8 cellular contexts compared by ENCODE assay signal in the genomic region with DNA sequence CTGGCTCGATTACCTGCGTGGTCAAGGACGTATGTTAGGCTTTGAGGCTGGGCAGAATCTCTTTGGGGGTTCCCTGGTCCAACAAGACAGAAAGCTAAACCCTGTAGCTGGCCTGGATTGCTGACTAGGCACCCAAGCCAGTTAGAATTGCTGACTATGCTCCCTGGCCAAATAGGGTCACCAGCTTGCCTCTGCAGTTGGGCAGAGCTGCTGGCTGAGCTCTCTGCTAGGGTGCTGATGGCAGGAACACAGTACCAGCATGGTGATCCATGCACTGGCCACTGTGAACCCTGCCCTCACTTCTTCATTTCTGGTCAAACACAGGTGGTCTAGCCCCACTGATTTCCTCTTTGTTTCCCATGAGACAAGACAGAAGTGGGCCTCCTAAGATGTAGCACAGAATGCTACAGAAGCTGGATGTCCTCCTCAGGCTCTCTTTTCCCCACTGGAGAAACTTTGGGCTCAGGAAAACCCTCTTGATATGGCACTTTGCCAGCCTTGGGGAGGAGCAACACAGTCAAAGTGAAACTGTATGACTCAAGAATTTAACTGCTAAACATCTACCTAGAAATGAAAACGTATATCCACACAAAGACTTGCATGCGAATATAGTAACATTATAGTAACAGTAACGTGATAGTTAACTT. TPM values are rescaled to one million over a fixed set of nuclear protein-coding genes. Genes with fewer than 3 reads are reported as not detected.
A peak's percentile ranks its signal among the peaks of the same experiment; 100 is the strongest.
DNase-seq lines count a peak whose midpoint lies in the region; ATAC-seq, FAIRE-seq and TF ChIP-seq lines count a peak whose summit lies in the region.

No MANE protein-coding gene starts in this region.

- no peaks in the 10 kb centered on the region for H3K27me3 ChIP-seq in left lung

- DNase-seq in GM12891 (ENCODE audit: insufficient read length, low spot score) = no peak
- DNase-seq in activated CD4-positive, alpha-beta T cell treated with anti-CD3 and anti-CD28 coated beads, Interleukin-2, amount 50 U/mL, for 48 hours = peak; percentile 50 to 56
- no peak for DNase-seq in left lung
- DNase-seq in NOMO-1 (lab: John Stamatoyannopoulos, UW; ENCODE audit: unreplicated experiment in 2 of 2) = no peak
- no peak for DNase-seq in DMS 273 (lab: John Stamatoyannopoulos, UW; ENCODE audit: unreplicated experiment)
- no peak for DNase-seq in SIG-M5 (lab: John Stamatoyannopoulos, UW)

- no peak for TF ChIP-seq POLR2A in GM12891 (IDR thresholded peaks at IDR 0.05; ENCODE audit: low read depth, low read length)

- no peak overlapping the region for H3K4me3 ChIP-seq in left lung

- H3K27ac ChIP-seq in left lung = no peak overlapping the region

- ATAC-seq in HG02798 (IDR thresholded peaks at IDR 0.05; ENCODE audit: poor library complexity, unreplicated experiment) (peak; percentile 64), left lung (peak; percentile 30), GM18861 (IDR thresholded peaks at IDR 0.05; ENCODE audit: unreplicated experiment) (no peak)

- H3K9me3 ChIP-seq in left lung = peaks cover 0 to 11% of the 10 kb centered on the region in 2 donors

- no peak for TF ChIP-seq CTCF in left lung (IDR thresholded peaks at IDR 0.05)

- peak; percentile 78 for FAIRE-seq in GM12891 (lab: Jason Lieb, UNC)

- H3K4me1 ChIP-seq in left lung = peaks cover 0 to 10% of the 10 kb centered on the region in 2 donors

- intact Hi-C loops in left lung (cut with DNase I) = no loop called here

- peaks cover 0 to 5% of the 10 kb centered on the region in 2 donors for H3K36me3 ChIP-seq in left lung

TF ChIP-seq in GM12891, 5 proteins besides CTCF, POLR2A, EP300 and RAD21:
- TF ChIP-seq SPI1 (IDR thresholded peaks at IDR 0.05; ENCODE audit: low read depth, low read length) (peak; percentile 32), POU2F2 (IDR thresholded peaks at IDR 0.05; ENCODE audit: low read depth, low read length) (no peak), POLR2AphosphoS5 (IDR thresholded peaks at IDR 0.05; ENCODE audit: low read depth, low read length) (no peak), TAF1 (IDR thresholded peaks at IDR 0.05; ENCODE audit: low read depth, low read length) (no peak), PAX5 (IDR thresholded peaks at IDR 0.05; ENCODE audit: insufficient read depth, low read length, severe bottlenecking) (no peak)

RNA-seq across cellular contexts. Expression of gene SP140L, which starts 20.8 kb away (rescaled TPM):
- 14.2 TPM for polyA plus RNA-seq in GM12891 (2012; ENCODE audit: low read depth, missing spikeins)
- 10 to 100 TPM; 17.1 to 24.9 TPM for total RNA-seq in left lung

Comparison
In these comparisons a context has a peak if more than half of its experiments do, and no peak if none do; other contexts are left out.
1. DNase-seq: peak in activated CD4-positive, alpha-beta T cell treated with anti-CD3 and anti-CD28 coated beads, Interleukin-2, amount 50 U/mL, for 48 hours (2 of 2); none in GM12891 (single experiment), left lung (0 of 2), NOMO-1 (0 of 2), DMS 273 (single experiment) and SIG-M5 (single experiment).